3 cellular contexts compared by ENCODE assay signal in genomic region chr15:33857726-33858125, GRCh38.
"Had no signal": no experiment of that assay in that cellular context is flagged by ENCODE, and none has a peak within 500 bp of the region (broad histone marks: within the 10 kb centered on the region; RNA-seq: fewer than 3 reads in every experiment).

No MANE protein-coding gene starts in this region.

- DNase-seq: GDM1, GF-D8 had no signal

- H3K4me3 ChIP-seq: GM12878 had no signal

- ATAC-seq: GM12878 had no signal
